ENCODE assay signal across 11 cellular contexts in genomic region chr12:31773867-31774266, GRCh38. TPM values are rescaled to one million over a fixed set of nuclear protein-coding genes. Genes with fewer than 3 reads are reported as not detected.
A peak's percentile ranks its signal among the peaks of the same experiment; 100 is the strongest.
DNase-seq lines count a peak whose midpoint lies in the region; ATAC-seq, FAIRE-seq and TF ChIP-seq lines count a peak whose summit lies in the region.
"Had no signal": no experiment of that assay in that cellular context is flagged by ENCODE, and none has a peak within 500 bp of the region (broad histone marks: within the 10 kb centered on the region; RNA-seq: fewer than 3 reads in every experiment).

No MANE protein-coding gene starts in this region.

- H3K27ac Mint-ChIP-seq in T-helper 17 cell (peak overlapping the region; percentile 29), chondrocyte (ENCODE audit: unreplicated experiment) (no peak overlapping the region)
- H3K27ac Mint-ChIP-seq in naive thymus-derived CD4-positive, alpha-beta T cell, result peak overlapping the region; percentile 3 to 90 (median 76)
- H3K27ac Mint-ChIP-seq: activated T-helper 1 cell treated with anti-CD3 and anti-CD28 coated beads, Interleukin-12 subunit alpha, Interleukin-12 subunit beta, Interleukin-2, Interleukin-4 antibody, amounts not matched to agents 30 ng/mL and 10 ng/mL and 1 ng/mL, durations not matched to agents 14 hours and 24 hours and 36 hours had no signal

- intact Hi-C loops in naive thymus-derived CD4-positive, alpha-beta T cell (cut with micrococcal nuclease), result no loop called here
- intact Hi-C loops in kidney (cut with DNase I), result no loop called here

- peak; percentile 23 for DNase-seq in GM18507 (ENCODE audit: extremely low spot score, insufficient read length, low read depth)
- no peak for DNase-seq in T-helper 17 cell
- DNase-seq in naive thymus-derived CD4-positive, alpha-beta T cell, result no peak
- DNase-seq in chondrocyte (ENCODE audit: low spot score), result no peak
- no peak for DNase-seq in kidney
- no peak for DNase-seq in NCI-H1105 treated with DMSO at 0.1 percent for 48 hours (lab: John Stamatoyannopoulos, UW)
- DNase-seq in coronary artery (ENCODE audit: low spot score), result no peak
- DNase-seq: NCI-H1105, SW 1271 had no signal

- peaks cover 0 to 12% (median 3%) of the 10 kb centered on the region in 11 donors for H3K9me3 Mint-ChIP-seq in naive thymus-derived CD4-positive, alpha-beta T cell
- H3K9me3 Mint-ChIP-seq in chondrocyte (ENCODE audit: low read depth), result peaks cover 2% of the 10 kb centered on the region
- H3K9me3 Mint-ChIP-seq: activated T-helper 1 cell treated with anti-CD3 and anti-CD28 coated beads, Interleukin-12 subunit alpha, Interleukin-12 subunit beta, Interleukin-2, Interleukin-4 antibody, amounts not matched to agents 30 ng/mL and 10 ng/mL and 1 ng/mL, durations not matched to agents 14 hours and 24 hours and 36 hours had no signal

- H3K27ac ChIP-seq in naive thymus-derived CD4-positive, alpha-beta T cell (ENCODE audit: low read depth, low read length), result no peak overlapping the region
- no peak overlapping the region for H3K27ac ChIP-seq in kidney (ENCODE audit: low read depth in 2 of 2, low read length in 2 of 2)
- H3K27ac ChIP-seq in coronary artery, result no peak overlapping the region

- H3K27me3 ChIP-seq in naive thymus-derived CD4-positive, alpha-beta T cell (ENCODE audit: control insufficient read depth in 2 of 2, insufficient read depth in 2 of 2, low read length in 2 of 2), result no peaks in the 10 kb centered on the region

- no peaks in the 10 kb centered on the region for H3K36me3 ChIP-seq in naive thymus-derived CD4-positive, alpha-beta T cell (ENCODE audit: control insufficient read depth in 2 of 3, insufficient read depth in 3 of 3, low read length in 3 of 3)
- H3K36me3 ChIP-seq in kidney (ENCODE audit: control insufficient read depth in 1 of 2, insufficient read depth in 2 of 2, low read length in 2 of 2), result no peaks in the 10 kb centered on the region

- H3K9me3 ChIP-seq in T-helper 17 cell (ENCODE audit: control insufficient read depth, low read length, poor library complexity, severe bottlenecking), result no peaks in the 10 kb centered on the region
- no peaks in the 10 kb centered on the region for H3K9me3 ChIP-seq in naive thymus-derived CD4-positive, alpha-beta T cell (ENCODE audit: control insufficient read depth in 2 of 3, low read length in 3 of 3)
- H3K9me3 ChIP-seq in kidney (ENCODE audit: control insufficient read depth in 1 of 2, low read length in 2 of 2), result no peaks in the 10 kb centered on the region

- H3K4me1 Mint-ChIP-seq in T-helper 17 cell, result peaks cover under 1% of the 10 kb centered on the region
- H3K4me1 Mint-ChIP-seq in naive thymus-derived CD4-positive, alpha-beta T cell, result peaks cover 6 to 31% (median 24%) of the 10 kb centered on the region in 7 donors
- H3K4me1 Mint-ChIP-seq in chondrocyte (ENCODE audit: low read depth), result no peaks in the 10 kb centered on the region

- ATAC-seq in HG02588 (IDR thresholded peaks at IDR 0.05; ENCODE audit: unreplicated experiment) (peak; percentile 57), T-helper 17 cell (no peak)
- ATAC-seq in naive thymus-derived CD4-positive, alpha-beta T cell, result peak; percentile 41

- TF ChIP-seq CTCF in chondrocyte (IDR thresholded peaks at IDR 0.05) (no peak), kidney (IDR thresholded peaks at IDR 0.05; ENCODE audit: borderline replicate concordance, extremely low read depth, insufficient read depth) (no peak), coronary artery (IDR thresholded peaks at IDR 0.05) (no peak)

- H3K36me3 Mint-ChIP-seq in T-helper 17 cell (ENCODE audit: low read depth) (no peaks in the 10 kb centered on the region), chondrocyte (ENCODE audit: low read depth) (no peaks in the 10 kb centered on the region)
- H3K36me3 Mint-ChIP-seq in naive thymus-derived CD4-positive, alpha-beta T cell, result peaks cover 0 to 6% (median 3%) of the 10 kb centered on the region in 5 donors

- H3K4me1 ChIP-seq in naive thymus-derived CD4-positive, alpha-beta T cell (ENCODE audit: control insufficient read depth in 2 of 2, insufficient read depth in 2 of 2, low read length in 2 of 2), result peaks cover 0 to 13% of the 10 kb centered on the region in 2 donors
- no peaks in the 10 kb centered on the region for H3K4me1 ChIP-seq in kidney (ENCODE audit: control insufficient read depth in 1 of 2, insufficient read depth in 1 of 2, low read depth in 1 of 2, low read length in 2 of 2)

- CTCF ChIA-PET in naive thymus-derived CD4-positive, alpha-beta T cell (lab: Charles Lee), result interaction anchor here (1.7 kb wide), 1 partner anchor 15 kb away, joined by 4 read pairs; no protein-coding TSS in a partner anchor

- no peak overlapping the region for H3K4me3 Mint-ChIP-seq in T-helper 17 cell
- peak overlapping the region in 5 of 10 donors; percentile 26 to 45 (median 40) for H3K4me3 Mint-ChIP-seq in naive thymus-derived CD4-positive, alpha-beta T cell
- H3K4me3 Mint-ChIP-seq in chondrocyte (ENCODE audit: unreplicated experiment), result no peak overlapping the region
- H3K4me3 Mint-ChIP-seq: activated T-helper 1 cell treated with anti-CD3 and anti-CD28 coated beads, Interleukin-12 subunit alpha, Interleukin-12 subunit beta, Interleukin-2, Interleukin-4 antibody, amounts not matched to agents 30 ng/mL and 10 ng/mL and 1 ng/mL, durations not matched to agents 14 hours and 24 hours and 36 hours had no signal

- H3K4me3 ChIP-seq in naive thymus-derived CD4-positive, alpha-beta T cell (ENCODE audit: low read length), result no peak overlapping the region
- H3K4me3 ChIP-seq in kidney (ENCODE audit: low read length in 2 of 2), result no peak overlapping the region
- H3K4me3 ChIP-seq in coronary artery, result no peak overlapping the region

- no peak overlapping the region for H3K9ac ChIP-seq in kidney (ENCODE audit: low read length in 2 of 2)

- POLR2A ChIA-PET in naive thymus-derived CD4-positive, alpha-beta T cell (lab: Charles Lee), result no interaction called here

- H3K27me3 Mint-ChIP-seq in T-helper 17 cell (no peaks in the 10 kb centered on the region), chondrocyte (ENCODE audit: low read depth) (peaks cover 4% of the 10 kb centered on the region)
- no peaks in the 10 kb centered on the region for H3K27me3 Mint-ChIP-seq in naive thymus-derived CD4-positive, alpha-beta T cell

- FAIRE-seq in GM18507 (lab: Jason Lieb, UNC) (peak; percentile 52), kidney (lab: Jason Lieb, UNC) (no peak)

RNA-seq across cellular contexts. Expression of gene AMN1, which starts 45.0 kb away (rescaled TPM):
- 1 to 10 TPM; 2.0 to 4.6 TPM for total RNA-seq in T-helper 17 cell
- total RNA-seq in naive thymus-derived CD4-positive, alpha-beta T cell, result 10 to 100 TPM in 2 of 5 experiments, 1 to 10 TPM in 3; 4.1 to 22.9 (median 8.1) TPM
- 10 to 100 TPM; 15.7 to 17.8 TPM for polyA plus RNA-seq in naive thymus-derived CD4-positive, alpha-beta T cell
- 6.6 to 6.9 TPM (median 6.6 TPM) in 3 replicates for total RNA-seq in chondrocyte
- 12.5 TPM for total RNA-seq in kidney
- 13.9 TPM for polyA plus RNA-seq in kidney (ENCODE audit: insufficient read depth, low read depth, low replicate concordance)
